Comparison of ENCODE assay signal across 8 cellular contexts in the genomic region with DNA sequence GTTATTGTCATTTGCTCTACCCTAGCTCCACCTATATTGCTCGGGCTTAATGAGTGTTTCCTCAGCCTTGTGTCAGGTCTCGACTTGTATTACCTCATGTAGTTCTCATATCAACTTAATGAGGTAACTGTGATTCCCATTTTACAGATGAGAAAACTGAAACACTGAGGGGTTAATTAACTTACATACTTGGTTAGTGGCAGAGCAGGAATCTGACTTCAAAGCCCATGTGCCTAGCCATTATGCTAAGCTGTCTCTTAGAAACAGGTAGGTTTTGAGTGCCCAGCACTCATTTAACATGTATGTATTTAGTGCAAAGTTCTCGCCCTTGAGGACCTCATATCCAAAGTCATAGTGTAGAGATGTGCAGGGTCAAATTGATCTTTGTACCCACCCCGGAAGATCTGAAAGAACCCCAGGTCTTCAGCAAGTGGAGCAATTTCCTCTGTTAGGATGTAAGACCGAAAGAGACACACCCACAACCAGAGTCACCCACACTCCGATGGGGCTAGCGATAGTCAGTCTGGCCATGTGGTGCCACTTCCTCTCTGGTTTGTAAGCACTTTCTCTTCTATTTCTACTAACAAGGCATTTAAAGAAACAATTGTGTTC.
DNase-seq lines count a peak whose midpoint lies in the region; ATAC-seq and TF ChIP-seq lines count a peak whose summit lies in the region.

No MANE protein-coding gene starts in this region.

- H3K4me1 Mint-ChIP-seq in WTC11: peaks cover 11% of the 10 kb centered on the region

- H3K4me3 ChIP-seq in Karpas-422 (ENCODE audit: low read length): no peak overlapping the region

- TF ChIP-seq CTCF in WTC11 (IDR thresholded peaks at IDR 0.05): no peak

- H3K36me3 Mint-ChIP-seq in WTC11: no peaks in the 10 kb centered on the region

- CTCF ChIA-PET in WTC11 (lab: Charles Lee): no interaction called here

- H2AFZ ChIP-seq in Karpas-422 (ENCODE audit: low read length): no peak overlapping the region

- no peaks in the 10 kb centered on the region for H4K20me1 ChIP-seq in Karpas-422 (ENCODE audit: insufficient read depth, low read depth, low read length)

- H3K27ac Mint-ChIP-seq in WTC11: no peak overlapping the region

- H3K27ac ChIP-seq in Karpas-422 (ENCODE audit: low read length): no peak overlapping the region

- no peaks in the 10 kb centered on the region for H3K36me3 ChIP-seq in Karpas-422 (ENCODE audit: insufficient read depth, low read length)

- H3K79me2 ChIP-seq in Karpas-422 (ENCODE audit: low read length): no peaks in the 10 kb centered on the region

- no peaks in the 10 kb centered on the region for H3K27me3 ChIP-seq in Karpas-422 (ENCODE audit: low read length)

- H3K4me3 Mint-ChIP-seq in WTC11: no peak overlapping the region

- POLR2A ChIA-PET in WTC11 (lab: Charles Lee): no interaction called here

- DNase-seq in WTC11 (ENCODE audit: low spot score): no peak
- DNase-seq in effector CD4-positive, alpha-beta T cell: peak; percentile 47
- DNase-seq in stimulated activated CD8-positive, alpha-beta memory T cell treated with anti-CD3 and anti-CD28 coated beads, Interleukin-15, amount 100 ng/mL, for 1 hour (ENCODE audit: low read depth): peak; percentile 39
- DNase-seq in NCI-H69 (lab: John Stamatoyannopoulos, UW): no peak
- no peak for DNase-seq in Karpas-422
- no peak for DNase-seq in cortex of kidney (lab: John Stamatoyannopoulos, UW)

- no peaks in the 10 kb centered on the region for H3K27me3 Mint-ChIP-seq in WTC11 (ENCODE audit: low read depth)

- no peak overlapping the region for H3K4me2 ChIP-seq in Karpas-422 (ENCODE audit: low read depth, low read length, poor library complexity, severe bottlenecking)

- H3K9me2 ChIP-seq in Karpas-422 (replicated peaks; ENCODE audit: insufficient read depth, low read length): no peaks in the 10 kb centered on the region

- H3K9me3 ChIP-seq in Karpas-422 (ENCODE audit: low read length): no peaks in the 10 kb centered on the region

- H3K9ac ChIP-seq in Karpas-422 (ENCODE audit: low read length): no peak overlapping the region

- H3K4me1 ChIP-seq in Karpas-422 (ENCODE audit: low read length): peaks cover 30% of the 10 kb centered on the region

- ATAC-seq in GM19452 (IDR thresholded peaks at IDR 0.05; ENCODE audit: unreplicated experiment) (peak; percentile 90), HG03432 (IDR thresholded peaks at IDR 0.05; ENCODE audit: unreplicated experiment) (peak; percentile 85), WTC11 (0 out of 2 replicates have a peak, but pooled peaks have one; percentile 14)

- H3K9me3 Mint-ChIP-seq in WTC11: no peaks in the 10 kb centered on the region

TF ChIP-seq in WTC11, 78 proteins besides CTCF, POLR2A, EP300 and RAD21:
- no peak for TF ChIP-seq ZNF423 (CRISPR knock-in tag; IDR thresholded peaks at IDR 0.05)
- TF ChIP-seq, protein P1, sequence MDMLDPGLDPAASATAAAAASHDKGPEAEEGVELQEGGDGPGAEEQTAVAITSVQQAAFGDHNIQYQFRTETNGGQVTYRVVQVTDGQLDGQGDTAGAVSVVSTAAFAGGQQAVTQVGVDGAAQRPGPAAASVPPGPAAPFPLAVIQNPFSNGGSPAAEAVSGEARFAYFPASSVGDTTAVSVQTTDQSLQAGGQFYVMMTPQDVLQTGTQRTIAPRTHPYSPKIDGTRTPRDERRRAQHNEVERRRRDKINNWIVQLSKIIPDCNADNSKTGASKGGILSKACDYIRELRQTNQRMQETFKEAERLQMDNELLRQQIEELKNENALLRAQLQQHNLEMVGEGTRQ (CRISPR knock-in tag; IDR thresholded peaks at IDR 0.05): no peak
- TF ChIP-seq, protein P2, sequence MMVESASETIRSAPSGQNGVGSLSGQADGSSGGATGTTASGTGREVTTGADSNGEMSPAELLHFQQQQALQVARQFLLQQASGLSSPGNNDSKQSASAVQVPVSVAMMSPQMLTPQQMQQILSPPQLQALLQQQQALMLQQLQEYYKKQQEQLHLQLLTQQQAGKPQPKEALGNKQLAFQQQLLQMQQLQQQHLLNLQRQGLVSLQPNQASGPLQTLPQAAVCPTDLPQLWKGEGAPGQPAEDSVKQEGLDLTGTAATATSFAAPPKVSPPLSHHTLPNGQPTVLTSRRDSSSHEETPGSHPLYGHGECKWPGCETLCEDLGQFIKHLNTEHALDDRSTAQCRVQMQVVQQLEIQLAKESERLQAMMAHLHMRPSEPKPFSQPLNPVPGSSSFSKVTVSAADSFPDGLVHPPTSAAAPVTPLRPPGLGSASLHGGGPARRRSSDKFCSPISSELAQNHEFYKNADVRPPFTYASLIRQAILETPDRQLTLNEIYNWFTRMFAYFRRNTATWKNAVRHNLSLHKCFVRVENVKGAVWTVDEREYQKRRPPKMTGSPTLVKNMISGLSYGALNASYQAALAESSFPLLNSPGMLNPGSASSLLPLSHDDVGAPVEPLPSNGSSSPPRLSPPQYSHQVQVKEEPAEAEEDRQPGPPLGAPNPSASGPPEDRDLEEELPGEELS (CRISPR knock-in tag; IDR thresholded peaks at IDR 0.05): no peak
- TF ChIP-seq, protein P3, sequence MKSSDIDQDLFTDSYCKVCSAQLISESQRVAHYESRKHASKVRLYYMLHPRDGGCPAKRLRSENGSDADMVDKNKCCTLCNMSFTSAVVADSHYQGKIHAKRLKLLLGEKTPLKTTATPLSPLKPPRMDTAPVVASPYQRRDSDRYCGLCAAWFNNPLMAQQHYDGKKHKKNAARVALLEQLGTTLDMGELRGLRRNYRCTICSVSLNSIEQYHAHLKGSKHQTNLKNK (CRISPR knock-in tag; IDR thresholded peaks at IDR 0.05): no peak

Comparison
In these comparisons a context has a peak if more than half of its experiments do, and no peak if none do; other contexts are left out.
1. ATAC-seq: peak in every context shown above with its lines; median percentile 90 in GM19452; 85 in HG03432; 14 in WTC11.
2. DNase-seq: peak in effector CD4-positive, alpha-beta T cell (single experiment) and stimulated activated CD8-positive, alpha-beta memory T cell treated with anti-CD3 and anti-CD28 coated beads, Interleukin-15, amount 100 ng/mL, for 1 hour (single experiment); none in WTC11 (single experiment), NCI-H69 (single experiment), Karpas-422 (single experiment) and cortex of kidney (single experiment).